20 cellular contexts compared by ENCODE assay signal in the genomic region with DNA sequence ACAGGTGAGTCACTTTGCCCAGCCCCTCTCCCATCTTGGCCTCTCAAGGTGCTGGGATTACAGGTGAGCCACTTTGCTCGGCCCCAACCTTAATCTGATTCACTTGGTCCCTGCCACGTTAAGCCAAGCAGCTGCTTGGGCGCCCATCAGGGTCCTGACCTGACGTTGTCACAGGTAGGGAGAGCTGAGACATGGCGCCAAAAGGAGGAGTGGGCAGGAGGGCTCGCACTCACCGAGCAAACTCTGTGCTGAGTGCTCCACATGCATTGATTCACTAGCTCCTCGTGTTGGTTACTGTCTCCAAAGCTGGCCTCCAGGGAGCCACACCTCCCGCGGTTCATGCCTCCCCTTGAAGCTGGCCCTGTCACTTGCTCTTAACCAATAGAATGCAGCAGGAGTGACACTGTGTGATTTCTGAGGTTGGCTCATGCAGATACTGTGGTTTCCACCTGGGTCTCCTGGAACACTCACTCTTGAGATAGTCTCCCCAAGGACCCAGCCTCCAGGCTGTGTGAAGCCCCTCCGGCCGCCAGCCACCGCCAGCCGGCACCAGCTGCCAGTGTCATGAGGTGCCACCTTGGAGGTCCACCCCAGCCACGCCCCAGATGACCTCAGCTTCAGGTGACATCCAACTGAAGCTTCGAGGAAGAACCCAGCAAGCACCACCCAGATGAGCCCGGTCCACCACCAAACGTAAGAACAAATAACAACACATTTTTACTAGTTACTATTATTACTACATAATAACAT.
"Had no signal": no experiment of that assay in that cellular context is flagged by ENCODE, and none has a peak within 500 bp of the region (broad histone marks: within the 10 kb centered on the region; RNA-seq: fewer than 3 reads in every experiment).

No MANE protein-coding gene starts in this region.

- H3K36me3 ChIP-seq: ascending aorta, breast epithelium, esophagus muscularis mucosa, tibial nerve had no signal

- H3K27ac ChIP-seq: ascending aorta, breast epithelium, esophagus muscularis mucosa, parathyroid adenoma, tibial nerve had no signal

- H3K9ac ChIP-seq: parathyroid adenoma, SK-N-SH had no signal

- H3K27me3 ChIP-seq: ascending aorta, breast epithelium, tibial nerve had no signal

- H3K4me2 ChIP-seq: SK-N-SH had no signal

- H3K9me3 ChIP-seq: ascending aorta, breast epithelium, SK-N-SH had no signal

- H3K4me3 ChIP-seq: ascending aorta, breast epithelium, esophagus muscularis mucosa, lung, tibial nerve had no signal

- DNase-seq: activated CD4-positive, alpha-beta T cell treated with anti-CD3 and anti-CD28 coated beads, Interleukin-2, amount 10 ng/mL, durations not matched to agents 24 days and 14 days; activated CD4-positive, CD25-positive, alpha-beta regulatory T cell; activated CD8-positive, alpha-beta T cell treated with anti-CD3 and anti-CD28 coated beads for 36 hours; activated T-cell treated with anti-CD3 and anti-CD28 coated beads, Interleukin-2, amount 50 U/mL, for 1 hour; cerebellar nuclear complex; effector CD8-positive, alpha-beta T cell; SK-N-SH; stimulated activated CD4-positive, alpha-beta T cell treated with anti-CD3 and anti-CD28 coated beads, Interleukin-12 subunit alpha, Interleukin-12 subunit beta, amount 100 ng/mL, for 4 hours; stimulated activated CD4-positive, alpha-beta T cell treated with anti-CD3 and anti-CD28 coated beads, Interleukin-2, amount 100 ng/mL, for 24 hours; stimulated activated naive CD4-positive, alpha-beta T cell treated with Interleukin-2 at 50 U/mL for 16 hours; T-cell had no signal

- H2AFZ ChIP-seq: parathyroid adenoma had no signal

- FAIRE-seq: endothelial cell of umbilical vein had no signal

- H3K4me1 ChIP-seq: ascending aorta, breast epithelium, esophagus muscularis mucosa, parathyroid adenoma, tibial nerve had no signal

- ATAC-seq: activated CD8-positive, alpha-beta T cell treated with anti-CD3 and anti-CD28 coated beads for 36 hours; left colon; natural killer cell treated with Interleukin-12 subunit alpha and Interleukin-12 subunit beta and Interleukin-15 and Interleukin-18, amount 100 ng/mL, for 72 hours; T-cell had no signal

- H3K79me2 ChIP-seq: parathyroid adenoma had no signal
